ENCODE assay signal across 8 cellular contexts in the genomic region with DNA sequence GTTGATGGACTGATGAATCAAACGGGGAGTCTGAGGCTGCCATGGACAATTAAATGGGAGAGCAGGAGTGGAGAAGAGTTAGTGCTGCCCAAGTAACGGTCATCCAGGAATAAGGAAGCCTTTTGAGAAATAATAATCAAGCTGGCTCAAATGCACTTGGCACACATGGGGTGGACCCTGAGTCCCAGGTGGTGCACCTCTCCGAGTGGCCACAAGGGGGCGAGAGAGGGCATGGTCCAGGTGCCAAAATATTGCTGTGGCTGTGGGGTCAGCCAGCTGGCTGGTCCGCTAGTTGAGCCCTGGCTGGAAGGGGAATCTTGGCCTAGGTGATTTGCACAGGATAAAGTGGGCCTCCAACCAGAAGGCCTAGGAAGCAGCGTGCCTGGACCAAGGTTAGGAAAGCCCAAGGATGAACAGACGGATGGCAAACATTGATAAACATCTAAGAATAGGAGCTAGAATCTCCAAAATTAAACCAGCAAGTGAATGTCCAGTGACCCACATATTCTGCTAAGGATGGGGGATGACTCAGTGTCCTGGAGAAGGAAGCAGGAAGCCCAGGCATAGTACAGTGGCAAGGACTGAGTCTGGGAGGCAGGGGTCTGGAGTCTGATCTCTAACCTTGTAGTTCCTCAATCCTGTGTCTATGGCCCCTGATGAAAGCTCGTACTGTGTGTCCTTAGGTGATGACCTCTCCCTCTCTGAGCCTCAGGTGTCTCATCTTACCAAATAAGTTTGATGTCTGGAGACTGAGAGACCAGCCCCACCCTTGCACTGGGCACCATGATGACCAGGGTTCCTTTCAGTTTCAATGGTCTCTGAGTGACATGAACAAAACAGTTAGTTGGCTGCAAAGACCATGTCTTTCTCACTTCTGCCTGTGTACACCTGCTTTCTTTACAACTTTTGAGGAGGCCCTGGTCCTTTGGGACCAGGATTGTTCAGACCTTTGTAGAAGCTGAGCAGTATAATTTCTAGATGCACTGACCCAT. TPM values are rescaled to one million over a fixed set of nuclear protein-coding genes. Genes with fewer than 3 reads are reported as not detected.
DNase-seq lines count a peak whose midpoint lies in the region; ATAC-seq and TF ChIP-seq lines count a peak whose summit lies in the region.

No MANE protein-coding gene starts in this region.

- TF ChIP-seq POLR2A in uterus (IDR thresholded peaks at IDR 0.05), result no peak

- no peaks in the 10 kb centered on the region for H3F3A ChIP-seq in OCI-LY1 (ENCODE audit: insufficient read depth, low read length)

- H3K9me3 ChIP-seq in HEK293 (ENCODE audit: control insufficient read depth, insufficient read depth, low read depth, low read length), result no peaks in the 10 kb centered on the region
- no peaks in the 10 kb centered on the region for H3K9me3 ChIP-seq in OCI-LY1 (ENCODE audit: low read length)
- no peaks in the 10 kb centered on the region for H3K9me3 ChIP-seq in uterus

- no peak overlapping the region for H3K4me2 ChIP-seq in OCI-LY1 (ENCODE audit: low read length)

- H3K79me2 ChIP-seq in OCI-LY1 (ENCODE audit: insufficient read depth, low read length), result no peaks in the 10 kb centered on the region

- peak; percentile 55 to 64 for DNase-seq in activated T-helper 1 cell treated with anti-CD3 and anti-CD28 coated beads, Interleukin-2, amount 50 U/mL, for 16 hours (ENCODE audit: low read depth in 1 of 2, low spot score in 1 of 2)
- DNase-seq in foreskin keratinocyte (no peak), pons (ENCODE audit: low spot score) (peak; percentile 49), uterus (peak; percentile 67 to 78)

- POLR2A ChIA-PET in HEK293 (lab: Yijun Ruan, JAX), result interaction anchor here (1.0 to 1.1 kb wide), 2 partner anchors 17 to 19 kb away, joined by 3 to 4 read pairs; a partner anchor contains a TSS

- ATAC-seq in foreskin keratinocyte (peak; percentile 55), HG02970 (IDR thresholded peaks at IDR 0.05; ENCODE audit: low FRiP score, unreplicated experiment) (no peak)

- no peak overlapping the region for H2AFZ ChIP-seq in OCI-LY1 (ENCODE audit: low read length)

- H3K27ac ChIP-seq in HEK293 (ENCODE audit: extremely low read depth, low read depth, low read length), result no peak overlapping the region
- no peak overlapping the region for H3K27ac ChIP-seq in OCI-LY1 (ENCODE audit: low read depth, low read length, poor library complexity, severe bottlenecking)
- no peak overlapping the region for H3K27ac ChIP-seq in foreskin keratinocyte
- no peak overlapping the region for H3K27ac ChIP-seq in uterus

- peak; percentile 96 for TF ChIP-seq CTCF in GM12801 (IDR thresholded peaks at IDR 0.05; ENCODE audit: extremely low read depth, insufficient read length)
- peak; percentile 64 for TF ChIP-seq CTCF in HEK293 (tag by site-specific recombination; IDR thresholded peaks at IDR 0.05)
- peak; percentile 96 for TF ChIP-seq CTCF in OCI-LY1 (IDR thresholded peaks at IDR 0.05; ENCODE audit: low read length)
- TF ChIP-seq CTCF in foreskin keratinocyte (conservative IDR thresholded peaks at IDR 0.05), result peak; percentile 84
- TF ChIP-seq CTCF in uterus (IDR thresholded peaks at IDR 0.05), result peak; percentile 77 to 91 (median 88)

- H3K4me3 ChIP-seq in HEK293 (ENCODE audit: low read depth, low read length), result no peak overlapping the region
- H3K4me3 ChIP-seq in OCI-LY1 (ENCODE audit: low read depth, low read length, poor library complexity, severe bottlenecking), result no peak overlapping the region
- no peak overlapping the region for H3K4me3 ChIP-seq in uterus

- H3K36me3 ChIP-seq in HEK293 (ENCODE audit: control insufficient read depth in 2 of 2, insufficient read depth in 1 of 2, low read length in 2 of 2) (no peaks in the 10 kb centered on the region), OCI-LY1 (ENCODE audit: insufficient read depth, low read length) (no peaks in the 10 kb centered on the region), uterus (no peaks in the 10 kb centered on the region)

- H3K27me3 ChIP-seq in OCI-LY1 (ENCODE audit: insufficient read depth, low read length) (no peaks in the 10 kb centered on the region; the same call in 1 of the 2 replicates), foreskin keratinocyte (no peaks in the 10 kb centered on the region), uterus (no peaks in the 10 kb centered on the region)

- intact Hi-C loops in uterus (cut with DNase I; ENCODE audit: low total_unique reads), result no loop called here

- H3K9ac ChIP-seq in OCI-LY1 (ENCODE audit: low read length), result no peak overlapping the region

- no peaks in the 10 kb centered on the region for H4K20me1 ChIP-seq in OCI-LY1 (ENCODE audit: insufficient read depth, low read length)

- H3K4me1 ChIP-seq in HEK293 (ENCODE audit: control insufficient read depth, insufficient read depth, low read length), result no peaks in the 10 kb centered on the region
- H3K4me1 ChIP-seq in OCI-LY1 (ENCODE audit: insufficient read depth, low read length, severe bottlenecking), result no peaks in the 10 kb centered on the region
- H3K4me1 ChIP-seq in foreskin keratinocyte, result no peaks in the 10 kb centered on the region
- peaks cover 0 to 5% of the 10 kb centered on the region in 2 donors for H3K4me1 ChIP-seq in uterus

- CTCF ChIA-PET in HEK293 (lab: Yijun Ruan, JAX), result interaction anchor here (0.6 to 8.5 kb wide), 64 partner anchors 8 to 615 kb away, joined by 3 to 122 read pairs (median 4); a partner anchor contains a TSS

- no peaks in the 10 kb centered on the region for H3K9me2 ChIP-seq in OCI-LY1 (ENCODE audit: low read depth, low read length)

TF ChIP-seq in HEK293, 187 proteins besides CTCF, POLR2A, EP300 and RAD21:
- TF ChIP-seq, protein P1, sequence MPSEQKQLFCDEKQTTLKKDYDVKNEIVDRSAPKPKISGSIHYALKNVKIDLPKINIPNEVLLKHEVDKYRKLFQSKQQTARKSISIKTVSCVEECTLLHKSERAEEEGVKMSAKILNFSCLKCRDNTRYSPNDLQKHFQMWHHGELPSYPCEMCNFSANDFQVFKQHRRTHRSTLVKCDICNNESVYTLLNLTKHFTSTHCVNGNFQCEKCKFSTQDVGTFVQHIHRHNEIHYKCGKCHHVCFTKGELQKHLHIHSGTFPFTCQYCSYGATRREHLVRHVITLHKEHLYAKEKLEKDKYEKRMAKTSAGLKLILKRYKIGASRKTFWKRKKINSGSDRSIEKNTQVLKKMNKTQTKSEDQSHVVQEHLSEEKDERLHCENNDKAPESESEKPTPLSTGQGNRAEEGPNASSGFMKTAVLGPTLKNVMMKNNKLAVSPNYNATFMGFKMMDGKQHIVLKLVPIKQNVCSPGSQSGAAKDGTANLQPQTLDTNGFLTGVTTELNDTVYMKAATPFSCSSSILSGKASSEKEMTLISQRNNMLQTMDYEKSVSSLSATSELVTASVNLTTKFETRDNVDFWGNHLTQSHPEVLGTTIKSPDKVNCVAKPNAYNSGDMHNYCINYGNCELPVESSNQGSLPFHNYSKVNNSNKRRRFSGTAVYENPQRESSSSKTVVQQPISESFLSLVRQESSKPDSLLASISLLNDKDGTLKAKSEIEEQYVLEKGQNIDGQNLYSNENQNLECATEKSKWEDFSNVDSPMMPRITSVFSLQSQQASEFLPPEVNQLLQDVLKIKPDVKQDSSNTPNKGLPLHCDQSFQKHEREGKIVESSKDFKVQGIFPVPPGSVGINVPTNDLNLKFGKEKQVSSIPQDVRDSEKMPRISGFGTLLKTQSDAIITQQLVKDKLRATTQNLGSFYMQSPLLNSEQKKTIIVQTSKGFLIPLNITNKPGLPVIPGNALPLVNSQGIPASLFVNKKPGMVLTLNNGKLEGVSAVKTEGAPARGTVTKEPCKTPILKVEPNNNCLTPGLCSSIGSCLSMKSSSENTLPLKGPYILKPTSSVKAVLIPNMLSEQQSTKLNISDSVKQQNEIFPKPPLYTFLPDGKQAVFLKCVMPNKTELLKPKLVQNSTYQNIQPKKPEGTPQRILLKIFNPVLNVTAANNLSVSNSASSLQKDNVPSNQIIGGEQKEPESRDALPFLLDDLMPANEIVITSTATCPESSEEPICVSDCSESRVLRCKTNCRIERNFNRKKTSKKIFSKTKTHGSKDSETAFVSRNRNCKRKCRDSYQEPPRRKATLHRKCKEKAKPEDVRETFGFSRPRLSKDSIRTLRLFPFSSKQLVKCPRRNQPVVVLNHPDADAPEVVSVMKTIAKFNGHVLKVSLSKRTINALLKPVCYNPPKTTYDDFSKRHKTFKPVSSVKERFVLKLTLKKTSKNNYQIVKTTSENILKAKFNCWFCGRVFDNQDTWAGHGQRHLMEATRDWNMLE (tag by site-specific recombination; conservative IDR thresholded peaks at IDR 0.05; ENCODE audit: low read depth), result no peak
- TF ChIP-seq ZNF654 (tag by site-specific recombination; IDR thresholded peaks at IDR 0.05; ENCODE audit: low read depth) (0 out of 2 replicates have a peak, but pooled peaks have one; percentile 14), KLF7 (tag by site-specific recombination; IDR thresholded peaks at IDR 0.05; ENCODE audit: borderline replicate concordance) (no peak)

RNA-seq across cellular contexts. Expression of a gene that starts 19.2 kb away (rescaled TPM):
- total RNA-seq in foreskin keratinocyte (17.0 and 19.0 TPM in 2 replicates), uterus (10 to 100 TPM in 1 of 4 donors, 1 to 10 TPM in 3; 3.5 to 19.6 (median 7.3) TPM)
- polyA plus RNA-seq in foreskin keratinocyte, result 15.8 and 17.8 TPM in 2 replicates

Comparison
In these comparisons a context has a peak if more than half of its experiments do, and no peak if none do; other contexts are left out.
1. DNase-seq: peak in activated T-helper 1 cell treated with anti-CD3 and anti-CD28 coated beads, Interleukin-2, amount 50 U/mL, for 16 hours (2 of 2), pons (single experiment) and uterus (2 of 2); none in foreskin keratinocyte (0 of 2).
2. Peak in every context shown above with its lines, with median percentiles within 50 percentile points of each other: CTCF ChIP-seq.